Comparison of ENCODE assay signal across 8 cellular contexts in the genomic region with DNA sequence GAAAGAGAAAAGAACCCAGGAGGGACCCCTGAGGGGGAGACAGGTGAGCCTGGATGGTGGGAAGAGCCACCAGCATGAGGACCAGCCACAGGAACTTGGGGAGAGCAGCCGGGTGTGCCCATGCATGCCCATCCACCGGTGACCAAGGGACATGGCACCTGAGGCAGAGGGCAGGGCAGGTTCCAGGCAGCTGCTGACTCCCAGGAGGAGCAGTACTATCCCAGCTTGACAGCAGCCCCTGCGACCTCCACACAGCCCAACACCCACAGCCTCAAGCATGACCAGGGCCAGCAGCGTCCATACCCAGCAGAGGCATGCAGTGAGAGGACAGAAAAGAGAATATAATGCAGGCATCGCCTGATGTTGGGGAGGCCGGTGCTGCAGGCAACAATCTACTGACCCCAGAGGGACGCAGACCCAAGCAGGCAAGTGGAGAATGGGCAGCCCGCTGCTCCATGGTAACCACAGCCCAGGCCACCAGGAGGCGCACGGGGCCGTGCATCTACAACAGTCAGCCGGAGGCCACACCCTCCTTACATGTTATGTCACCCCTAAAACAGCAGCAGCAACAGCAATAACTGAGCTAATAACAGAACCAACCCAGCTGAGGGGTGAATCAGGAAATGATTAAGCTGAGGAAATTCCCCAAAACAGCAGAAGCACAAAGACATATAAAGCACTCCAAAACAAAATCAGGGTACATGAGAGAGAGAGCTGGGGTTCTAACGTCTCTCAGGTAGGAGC. TPM values are rescaled to one million over a fixed set of nuclear protein-coding genes. Genes with fewer than 3 reads are reported as not detected.
DNase-seq lines count a peak whose midpoint lies in the region; ATAC-seq and TF ChIP-seq lines count a peak whose summit lies in the region.

No MANE protein-coding gene starts in this region.

- TF ChIP-seq CTCF in glutamatergic neuron (IDR thresholded peaks at IDR 0.05; ENCODE audit: partially characterized antibody, unreplicated experiment): peak; percentile 83

- H3K27ac Mint-ChIP-seq in glutamatergic neuron (ENCODE audit: unreplicated experiment): peak overlapping the region; percentile 7

- H3K4me1 Mint-ChIP-seq in glutamatergic neuron (ENCODE audit: low read depth, unreplicated experiment): peaks cover under 1% of the 10 kb centered on the region

- intact Hi-C loops in posterior vena cava (cut with DNase I): loop anchor here in 1 of 2 donors (10.0 kb wide), 1 partner anchor 191 kb away; no protein-coding TSS in a partner anchor

- peaks cover 10% of the 10 kb centered on the region for H3K36me3 Mint-ChIP-seq in glutamatergic neuron (ENCODE audit: unreplicated experiment)

- peak; percentile 90 for DNase-seq in CD1c-positive myeloid dendritic cell (ENCODE audit: extremely low spot score)
- DNase-seq in SK-N-DZ (ENCODE audit: low spot score): peak; percentile 23
- peak; percentile 86 for DNase-seq in activated naive CD4-positive, alpha-beta T cell treated with Interleukin-2 at 50 U/mL for 16 hours
- peak; percentile 91 for DNase-seq in glutamatergic neuron
- DNase-seq in posterior vena cava (ENCODE audit: low spot score): peak; percentile 96
- peak; percentile 78 for DNase-seq in ureter (ENCODE audit: low spot score)

- ATAC-seq in GM19372 (IDR thresholded peaks at IDR 0.05; ENCODE audit: low read depth, unreplicated experiment): peak; percentile 98
- peak; percentile 92 for ATAC-seq in HG03442 (IDR thresholded peaks at IDR 0.05; ENCODE audit: unreplicated experiment)

- H3K27me3 Mint-ChIP-seq in glutamatergic neuron (ENCODE audit: unreplicated experiment): peaks cover 9% of the 10 kb centered on the region

- peaks cover 1% of the 10 kb centered on the region for H3K9me3 Mint-ChIP-seq in glutamatergic neuron (ENCODE audit: unreplicated experiment)

- no peak overlapping the region for H3K4me3 Mint-ChIP-seq in glutamatergic neuron (ENCODE audit: unreplicated experiment)

RNA-seq across cellular contexts. Expression of a gene that starts 44.1 kb away (rescaled TPM):
- polyA plus RNA-seq in SK-N-DZ (2014; cell fraction: cytosol; rRNA removed): 11.4 and 18.0 TPM in 2 replicates
- polyA plus RNA-seq in SK-N-DZ (2014; cell fraction: nucleus; rRNA removed): 16.7 and 28.4 TPM in 2 replicates
- total RNA-seq in glutamatergic neuron (ENCODE audit: unreplicated experiment) (9.0 TPM), posterior vena cava (10 to 100 TPM in 1 of 2 donors, 1 to 10 TPM in 1; 7.1 to 12.9 TPM), ureter (52.8 TPM)

RNA-seq across cellular contexts. Expression of a gene that starts 46.4 kb away (rescaled TPM):
- polyA plus RNA-seq in SK-N-DZ (2014; cell fraction: cytosol; rRNA removed): 8.2 and 11.3 TPM in 2 replicates
- polyA plus RNA-seq in SK-N-DZ (2014; cell fraction: nucleus; rRNA removed): 3.3 and 6.3 TPM in 2 replicates
- total RNA-seq in glutamatergic neuron (ENCODE audit: unreplicated experiment): 2.8 TPM
- 1 to 10 TPM; 2.0 to 2.3 TPM for total RNA-seq in posterior vena cava
- total RNA-seq in ureter: 6.2 TPM

RNA-seq across cellular contexts. Expression of a gene that starts 54.6 kb away (rescaled TPM):
- polyA plus RNA-seq in SK-N-DZ (2014; cell fraction: cytosol; rRNA removed): 20.9 and 24.6 TPM in 2 replicates
- polyA plus RNA-seq in SK-N-DZ (2014; cell fraction: nucleus; rRNA removed): 52.1 and 94.9 TPM in 2 replicates
- total RNA-seq in glutamatergic neuron (ENCODE audit: unreplicated experiment) (20.9 TPM), posterior vena cava (10 to 100 TPM; 47.1 to 49.3 TPM), ureter (57.3 TPM)

Comparison
In these comparisons a context has a peak if more than half of its experiments do, and no peak if none do; other contexts are left out.
1. Peak in every context shown above with its lines: DNase-seq and ATAC-seq.
2. DNase-seq: peak in every context shown above with its lines; median percentile 96 in posterior vena cava; 91 in glutamatergic neuron; 90 in CD1c-positive myeloid dendritic cell; 86 in activated naive CD4-positive, alpha-beta T cell treated with Interleukin-2 at 50 U/mL for 16 hours; 78 in ureter; 23 in SK-N-DZ.